In the genomic region with DNA sequence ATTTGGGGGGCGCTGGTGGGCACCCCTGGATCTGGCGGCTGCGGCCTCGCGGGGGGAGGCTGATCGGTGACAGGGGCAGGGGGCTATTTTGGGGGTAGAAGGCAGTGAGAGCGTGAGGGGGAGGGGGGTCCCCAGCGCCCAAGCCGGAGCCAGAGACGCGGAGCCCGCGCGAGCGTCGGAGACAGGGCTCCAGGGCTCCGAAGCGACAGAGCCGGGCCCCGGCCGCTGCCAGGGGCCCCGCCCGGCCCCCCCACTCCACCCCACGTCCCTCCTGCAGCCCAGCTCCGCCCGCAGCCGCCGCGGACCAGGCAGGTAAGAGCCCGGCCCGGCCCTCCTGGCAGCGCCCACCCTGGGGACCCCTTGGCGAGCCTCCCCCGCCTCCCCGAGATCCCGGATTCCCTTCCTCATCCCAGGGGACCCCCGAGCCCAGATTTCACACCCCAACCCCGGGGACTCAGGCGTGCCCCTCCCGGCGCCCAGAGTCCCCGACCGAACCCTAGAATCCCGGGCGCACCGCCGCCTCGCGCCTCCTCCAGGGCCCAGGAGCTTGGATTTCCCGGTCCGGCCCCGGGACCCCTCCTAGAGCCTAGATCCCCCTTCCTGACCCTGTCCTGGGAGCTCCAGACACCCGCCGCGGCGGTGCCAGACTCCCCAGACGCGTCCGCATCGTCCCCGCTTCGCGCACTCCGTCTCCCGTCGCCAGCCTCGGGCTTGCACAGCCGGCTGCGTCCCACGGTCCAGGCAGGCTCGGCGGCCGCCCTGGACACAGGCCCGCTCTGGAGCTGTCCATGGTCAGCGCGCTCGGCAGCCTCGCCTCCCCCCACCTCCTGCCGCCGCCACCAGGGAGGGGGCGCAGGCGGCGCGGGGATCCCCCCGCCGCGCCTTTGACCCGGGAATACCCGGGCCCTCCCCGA, we compare ENCODE assay signal across 8 cellular contexts. TPM values are rescaled to one million over a fixed set of nuclear protein-coding genes. Genes with fewer than 3 reads are reported as not detected.
DNase-seq lines count a peak whose midpoint lies in the region; ATAC-seq and TF ChIP-seq lines count a peak whose summit lies in the region.

Gene PPFIA3, plus strand, starts transcription at position 134 of the 914 bp plus-strand sequence. CDS start 8,330 bp downstream, outside the sequence.

- peaks cover 0 to 3% (median 0%) of the 10 kb centered on the region in 3 donors for H3K36me3 Mint-ChIP-seq in CD8-positive, alpha-beta memory T cell
- H3K36me3 Mint-ChIP-seq in activated naive CD4-positive, alpha-beta T cell treated with anti-CD3 and anti-CD28 coated beads, Interleukin-2, amount 50 U/mL, for 24 hours: no peaks in the 10 kb centered on the region
- peaks cover 4% of the 10 kb centered on the region for H3K36me3 Mint-ChIP-seq in neural progenitor cell

- no peaks in the 10 kb centered on the region for H3K9me3 Mint-ChIP-seq in CD8-positive, alpha-beta memory T cell
- no peaks in the 10 kb centered on the region for H3K9me3 Mint-ChIP-seq in activated naive CD4-positive, alpha-beta T cell treated with anti-CD3 and anti-CD28 coated beads, Interleukin-2, amount 50 U/mL, for 24 hours
- no peaks in the 10 kb centered on the region for H3K9me3 Mint-ChIP-seq in neural progenitor cell

- H3K4me1 Mint-ChIP-seq in CD8-positive, alpha-beta memory T cell: peaks cover 32 to 43% (median 38%) of the 10 kb centered on the region in 3 donors
- peaks cover 38% of the 10 kb centered on the region for H3K4me1 Mint-ChIP-seq in activated naive CD4-positive, alpha-beta T cell treated with anti-CD3 and anti-CD28 coated beads, Interleukin-2, amount 50 U/mL, for 24 hours
- peaks cover 28% of the 10 kb centered on the region for H3K4me1 Mint-ChIP-seq in neural progenitor cell

- H3K4me1 ChIP-seq in CD8-positive, alpha-beta memory T cell (ENCODE audit: insufficient read depth, low read length): peaks cover 13% of the 10 kb centered on the region
- H3K4me1 ChIP-seq in KMS-11 (ENCODE audit: low read depth, poor library complexity, severe bottlenecking) (peaks cover 18% of the 10 kb centered on the region), neural progenitor cell (no peaks in the 10 kb centered on the region)

- H3K27me3 ChIP-seq in CD8-positive, alpha-beta memory T cell (ENCODE audit: insufficient read depth, low read length, poor library complexity, severe bottlenecking): no peaks in the 10 kb centered on the region
- H3K27me3 ChIP-seq in KMS-11 (ENCODE audit: insufficient read depth, low read depth) (peaks cover 34% of the 10 kb centered on the region), neural progenitor cell (peaks cover 56% of the 10 kb centered on the region)

- H3K4me3 ChIP-seq in CD8-positive, alpha-beta memory T cell (ENCODE audit: low read length): peak within 1 kb of the TSS; percentile 78
- H3K4me3 ChIP-seq in KMS-11 (IDR thresholded peaks at IDR 0.05; ENCODE audit: insufficient read depth, low read depth, low read length) (no peak within 1 kb of the TSS), neural progenitor cell (peak within 1 kb of the TSS; percentile 61)

- H3K9me3 ChIP-seq in CD8-positive, alpha-beta memory T cell (ENCODE audit: low read length): no peaks in the 10 kb centered on the region
- H3K9me3 ChIP-seq in neural progenitor cell (ENCODE audit: low read depth): no peaks in the 10 kb centered on the region

- no peak for TF ChIP-seq CTCF in KMS-11 (conservative IDR thresholded peaks at IDR 0.05; ENCODE audit: low read depth, low read length)
- TF ChIP-seq CTCF in neural progenitor cell (IDR thresholded peaks at IDR 0.05): no peak

- no peaks in the 10 kb centered on the region for H3K27me3 Mint-ChIP-seq in CD8-positive, alpha-beta memory T cell
- H3K27me3 Mint-ChIP-seq in activated naive CD4-positive, alpha-beta T cell treated with anti-CD3 and anti-CD28 coated beads, Interleukin-2, amount 50 U/mL, for 24 hours: no peaks in the 10 kb centered on the region
- H3K27me3 Mint-ChIP-seq in neural progenitor cell (ENCODE audit: insufficient read depth, low read depth): peaks cover 18% of the 10 kb centered on the region

- CTCF ChIA-PET in CD8-positive, alpha-beta memory T cell (lab: Charles Lee): interaction anchor here (1.0 to 2.3 kb wide), 3 partner anchors 8 to 22 kb away, joined by 3 to 5 read pairs (median 3); no protein-coding TSS in a partner anchor

- H4K20me1 ChIP-seq in KMS-11 (ENCODE audit: insufficient read depth) (no peaks in the 10 kb centered on the region), neural progenitor cell (ENCODE audit: low read depth) (peaks cover 36% of the 10 kb centered on the region)

- peak in 4 of 5 donors; percentile 16 to 60 (median 18) for DNase-seq in CD8-positive, alpha-beta memory T cell
- peak; percentile 33 for DNase-seq in germinal center (ENCODE audit: low spot score)
- DNase-seq in neural progenitor cell (ENCODE audit: low spot score): peak; percentile 93
- no peak for DNase-seq in NCI-H2171 (lab: John Stamatoyannopoulos, UW)
- no peak for DNase-seq in putamen (ENCODE audit: low spot score)

- no peaks in the 10 kb centered on the region for H3K36me3 ChIP-seq in CD8-positive, alpha-beta memory T cell (ENCODE audit: insufficient read depth, low read length)
- H3K36me3 ChIP-seq in KMS-11 (ENCODE audit: insufficient read depth) (no peaks in the 10 kb centered on the region), neural progenitor cell (no peaks in the 10 kb centered on the region)

- peak within 1 kb of the TSS; percentile 96 for H3K4me2 ChIP-seq in KMS-11
- peak within 1 kb of the TSS; percentile 86 for H3K4me2 ChIP-seq in neural progenitor cell

- peak within 1 kb of the TSS; percentile 84 to 93 (median 87) for H3K4me3 Mint-ChIP-seq in CD8-positive, alpha-beta memory T cell
- H3K4me3 Mint-ChIP-seq in activated naive CD4-positive, alpha-beta T cell treated with anti-CD3 and anti-CD28 coated beads, Interleukin-2, amount 50 U/mL, for 24 hours: peak within 1 kb of the TSS; percentile 92
- peak within 1 kb of the TSS; percentile 85 for H3K4me3 Mint-ChIP-seq in neural progenitor cell

- peak within 1 kb of the TSS; percentile 93 for H2AFZ ChIP-seq in KMS-11 (ENCODE audit: low read depth)
- no peak within 1 kb of the TSS for H2AFZ ChIP-seq in neural progenitor cell (replicated peaks)

- H3K79me2 ChIP-seq in KMS-11 (ENCODE audit: insufficient read depth, low read depth): no peaks in the 10 kb centered on the region
- H3K79me2 ChIP-seq in neural progenitor cell (ENCODE audit: low read depth): no peaks in the 10 kb centered on the region

- peak within 1 kb of the TSS; percentile 87 to 96 (median 90) for H3K27ac Mint-ChIP-seq in CD8-positive, alpha-beta memory T cell
- H3K27ac Mint-ChIP-seq in activated naive CD4-positive, alpha-beta T cell treated with anti-CD3 and anti-CD28 coated beads, Interleukin-2, amount 50 U/mL, for 24 hours: peak within 1 kb of the TSS; percentile 92
- peak within 1 kb of the TSS; percentile 72 for H3K27ac Mint-ChIP-seq in neural progenitor cell

- POLR2A ChIA-PET in CD8-positive, alpha-beta memory T cell (lab: Charles Lee): interaction anchor here (0.9 kb wide), 1 partner anchor 126 kb away, joined by 3 read pairs; the partner anchor contains the start of gene RUVBL2

- peak within 1 kb of the TSS; percentile 93 for H3K27ac ChIP-seq in CD8-positive, alpha-beta memory T cell (ENCODE audit: low read depth, low read length)
- H3K27ac ChIP-seq in KMS-11 (peak within 1 kb of the TSS; percentile 70), neural progenitor cell (no peak within 1 kb of the TSS)

- peak within 1 kb of the TSS; percentile 95 for H3K9ac ChIP-seq in KMS-11
- no peak within 1 kb of the TSS for H3K9ac ChIP-seq in neural progenitor cell

- no peak for ATAC-seq in HG02852 (IDR thresholded peaks at IDR 0.05; ENCODE audit: unreplicated experiment)

- peaks cover 15% of the 10 kb centered on the region for H3F3A ChIP-seq in neural progenitor cell (ENCODE audit: low read depth)

RNA-seq across cellular contexts. Expression of gene PPFIA3, which starts in this region (rescaled TPM):
- total RNA-seq in CD8-positive, alpha-beta memory T cell: 1 to 10 TPM; 3.2 to 3.3 TPM
- polyA plus RNA-seq in CD8-positive, alpha-beta memory T cell: 0.56 TPM
- total RNA-seq in neural progenitor cell (ENCODE audit: low replicate concordance): 1.8 and 12.0 TPM in 2 replicates

Comparison
In these comparisons a context has a peak if more than half of its experiments do, and no peak if none do; other contexts are left out.
1. DNase-seq: peak in CD8-positive, alpha-beta memory T cell (4 of 5), germinal center (single experiment) and neural progenitor cell (single experiment); none in NCI-H2171 (single experiment) and putamen (single experiment).
2. Peak in every context shown above with its lines, with median percentiles within 50 percentile points of each other: H3K27ac Mint-ChIP-seq and H3K4me3 Mint-ChIP-seq.